16 cellular contexts compared by ENCODE assay signal in the genomic region with DNA sequence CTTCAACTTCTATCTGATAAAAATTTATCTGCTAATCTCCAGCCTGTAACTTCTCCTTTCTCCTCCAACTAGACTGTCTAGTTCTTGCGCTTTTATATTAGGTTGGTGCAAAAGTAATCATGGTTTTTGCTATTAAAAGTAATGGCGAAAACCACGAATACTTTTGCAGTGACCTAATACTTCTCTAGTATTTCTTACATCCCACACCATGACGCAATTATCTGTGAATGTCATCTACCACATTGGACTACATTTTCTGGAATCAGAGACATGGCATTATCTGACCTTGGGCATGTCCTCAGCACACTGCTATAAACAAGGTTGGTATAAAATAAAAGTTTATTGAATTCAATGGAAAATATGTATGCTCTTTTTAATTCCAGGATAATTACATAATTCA.
"Had no signal": no experiment of that assay in that cellular context is flagged by ENCODE, and none has a peak within 500 bp of the region (broad histone marks: within the 10 kb centered on the region; RNA-seq: fewer than 3 reads in every experiment).

No MANE protein-coding gene starts in this region.

- H3K36me3 ChIP-seq: lower lobe of right lung had no signal

- H3K4me3 ChIP-seq: coronary artery, lower lobe of right lung had no signal

- DNase-seq: activated CD4-positive, alpha-beta T cell treated with anti-CD3 and anti-CD28 coated beads, Interleukin-2, amount 10 ng/mL, durations not matched to agents 7 days and 5 days; activated effector memory CD4-positive, alpha-beta T cell treated with anti-CD3 and anti-CD28 coated beads, Interleukin-2, amount 50 U/mL, for 16 hours; activated naive CD8-positive, alpha-beta T cell treated with anti-CD3 and anti-CD28 coated beads for 36 hours; activated T-cell treated with anti-CD3 and anti-CD28 coated beads, Interleukin-2, amount 50 U/mL, for 4 hours; anterior cingulate cortex; effector memory CD4-positive, alpha-beta T cell; hypothalamus; left cardiac atrium; lower lobe of right lung; naive thymus-derived CD4-positive, alpha-beta T cell; stimulated activated CD4-positive, alpha-beta T cell treated with anti-CD3 and anti-CD28 coated beads, Interleukin-12 subunit alpha, Interleukin-12 subunit beta, amount 100 ng/mL, for 4 hours; stimulated activated naive CD4-positive, alpha-beta T cell; substantia nigra had no signal

- ATAC-seq: activated T-cell treated with anti-CD3 and anti-CD28 coated beads, Interleukin-2, amount 50 U/mL, for 4 hours; left cardiac atrium; lower lobe of right lung; naive thymus-derived CD4-positive, alpha-beta T cell; sciatic nerve; WTC11 had no signal
